8 cellular contexts compared by ENCODE assay signal in genomic region chr5:132422720-132423442, GRCh38. TPM values are rescaled to one million over a fixed set of nuclear protein-coding genes. Genes with fewer than 3 reads are reported as not detected.
DNase-seq lines count a peak whose midpoint lies in the region; ATAC-seq, FAIRE-seq and TF ChIP-seq lines count a peak whose summit lies in the region.

No MANE protein-coding gene starts in this region.

- peak overlapping the region; percentile 84 for H3K27ac Mint-ChIP-seq in activated naive CD8-positive, alpha-beta T cell treated with anti-CD3 and anti-CD28 coated beads, Interleukin-2, amount 10 ng/mL, durations not matched to agents 7 days and 5 days

- H3K4me3 ChIP-seq in A549 (no peak overlapping the region), lower lobe of right lung (peak overlapping the region; percentile 5)

- WGBS in A549 (ENCODE audit: missing lambda C conversion rate) = 49% methylated on average over 5 of the region's 5 CpGs

- CTCF ChIA-PET in A549 (lab: Yijun Ruan, JAX) = interaction anchor here (0.6 to 10.7 kb wide), 7 partner anchors 9 to 153 kb away, joined by 3 to 91 read pairs (median 8); partner anchors contain the start of gene IRF1

- H3K27me3 Mint-ChIP-seq in activated naive CD8-positive, alpha-beta T cell treated with anti-CD3 and anti-CD28 coated beads, Interleukin-2, amount 10 ng/mL, durations not matched to agents 7 days and 5 days = no peaks in the 10 kb centered on the region

- intact Hi-C loops in lower lobe of right lung (cut with DNase I) = no loop called here

- TF ChIP-seq CTCF in A549 (IDR thresholded peaks at IDR 0.05) (no peak), lower lobe of right lung (IDR thresholded peaks at IDR 0.05) (no peak)

- no peak for TF ChIP-seq RAD21 in A549 (conservative IDR thresholded peaks at IDR 0.05 in 1 of 2, IDR thresholded peaks at IDR 0.05 in 1 of 2)

- peaks cover 86% of the 10 kb centered on the region for H3K4me1 Mint-ChIP-seq in activated naive CD8-positive, alpha-beta T cell treated with anti-CD3 and anti-CD28 coated beads, Interleukin-2, amount 10 ng/mL, durations not matched to agents 7 days and 5 days

- H3K9me3 ChIP-seq in A549 (no peaks in the 10 kb centered on the region), lower lobe of right lung (no peaks in the 10 kb centered on the region)

- ATAC-seq in A549 (no peak), lower lobe of right lung (peak in 1 of 2 donors; percentile 39)
- no peak for ATAC-seq in activated naive CD8-positive, alpha-beta T cell treated with anti-CD3 and anti-CD28 coated beads, Interleukin-2, amount 10 ng/mL, durations not matched to agents 7 days and 5 days (ENCODE audit: low read depth)

- peaks cover 43% of the 10 kb centered on the region for H3K36me3 Mint-ChIP-seq in activated naive CD8-positive, alpha-beta T cell treated with anti-CD3 and anti-CD28 coated beads, Interleukin-2, amount 10 ng/mL, durations not matched to agents 7 days and 5 days

- TF ChIP-seq EP300 in A549 (IDR thresholded peaks at IDR 0.05) = no peak

- DNase-seq in A549 (ENCODE audit: low read depth in 1 of 2, low spot score in 1 of 2) = peak in 1 of 2 experiments; percentile 22
- DNase-seq in GM19239 (ENCODE audit: insufficient read length, low spot score) = no peak
- DNase-seq in HuH-7.5 (ENCODE audit: low spot score) = peak; percentile 69
- no peak for DNase-seq in activated naive CD8-positive, alpha-beta T cell treated with anti-CD3 and anti-CD28 coated beads, Interleukin-2, amount 10 ng/mL, durations not matched to agents 7 days and 5 days
- peak; percentile 78 for DNase-seq in lower lobe of right lung
- no peak for DNase-seq in NCI-H1417 treated with DMSO at 0.1 percent for 48 hours (lab: John Stamatoyannopoulos, UW)
- no peak for DNase-seq in superior temporal gyrus (ENCODE audit: extremely low spot score)
- no peak for DNase-seq in NCI-H2029 (lab: John Stamatoyannopoulos, UW)

- no peak for FAIRE-seq in A549 (lab: Jason Lieb, UNC)
- peak; percentile 94 for FAIRE-seq in GM19239 (lab: Jason Lieb, UNC)

- peak overlapping the region; percentile 22; the same call in 2 of the 3 replicates for H3K4me2 ChIP-seq in A549

- no peaks in the 10 kb centered on the region for H3K27me3 ChIP-seq in lower lobe of right lung (ENCODE audit: low read depth)

- no peaks in the 10 kb centered on the region for H3K9me3 Mint-ChIP-seq in activated naive CD8-positive, alpha-beta T cell treated with anti-CD3 and anti-CD28 coated beads, Interleukin-2, amount 10 ng/mL, durations not matched to agents 7 days and 5 days

- H3K27ac ChIP-seq in A549 (peak overlapping the region in 1 of 2 experiments; percentile 36; a peak in 3 of 6 replicates), lower lobe of right lung (peak overlapping the region; percentile 89)

- H3K36me3 ChIP-seq in lower lobe of right lung = peaks cover 17% of the 10 kb centered on the region

- POLR2A ChIA-PET in A549 (lab: Yijun Ruan, JAX) = interaction anchor here (1.0 to 1.9 kb wide), 3 partner anchors 68 to 74 kb away, joined by 3 to 10 read pairs (median 4); partner anchors contain the start of gene IRF1
- POLR2A ChIA-PET in activated naive CD8-positive, alpha-beta T cell treated with anti-CD3 and anti-CD28 coated beads, Interleukin-2, amount 10 ng/mL, durations not matched to agents 7 days and 5 days (lab: Charles Lee) = interaction anchor here (0.8 to 8.0 kb wide), 9 partner anchors 9 to 73 kb away, joined by 3 to 211 read pairs (median 70); partner anchors contain the start of gene IRF1

- H3K4me1 ChIP-seq in A549 (peaks cover 51% of the 10 kb centered on the region), lower lobe of right lung (peaks cover 98% of the 10 kb centered on the region)

- no peak for TF ChIP-seq POLR2A in A549 (IDR thresholded peaks at IDR 0.05; ENCODE audit: low read length)

- H3K4me3 Mint-ChIP-seq in activated naive CD8-positive, alpha-beta T cell treated with anti-CD3 and anti-CD28 coated beads, Interleukin-2, amount 10 ng/mL, durations not matched to agents 7 days and 5 days = peak overlapping the region; percentile 60

TF ChIP-seq in A549, 52 proteins besides CTCF, POLR2A, EP300 and RAD21:
- TF ChIP-seq USF2 (IDR thresholded peaks at IDR 0.05) (peak; percentile 29; the same call in 1 of the 2 replicates), TFCP2L1 (CRISPR knock-in tag; IDR thresholded peaks at IDR 0.05) (no peak)

RNA-seq across cellular contexts. Expression of gene SLC22A5, which starts 53.4 kb away (rescaled TPM):
- 35.3 and 44.8 TPM in 2 replicates for polyA plus RNA-seq in A549 (2011; rRNA removed)
- 28.3 and 41.2 TPM in 2 replicates for polyA plus RNA-seq in A549 (2012; cell fraction: cytosol; rRNA removed)
- 102 and 117 TPM in 2 replicates for polyA plus RNA-seq in A549 (2012; cell fraction: nucleus; rRNA removed)
- 27.4 to 33.2 TPM (median 28.4 TPM) in 3 replicates for polyA plus RNA-seq in A549 (2017; fragmentation: RNase III; extraction: RNeasy Plus Mini Kit Qiagen cat#74134 plus additional on column Dnase treatment)
- 69.1 and 93.8 TPM in 2 replicates for polyA minus RNA-seq in A549 (2011; rRNA and poly(A)+ RNA removed)
- total RNA-seq in activated naive CD8-positive, alpha-beta T cell treated with anti-CD3 and anti-CD28 coated beads, Interleukin-2, amount 10 ng/mL, durations not matched to agents 7 days and 5 days = 1 to 10 TPM; 5.1 to 6.0 TPM
- 12.6 TPM for total RNA-seq in lower lobe of right lung

Comparison
In these comparisons a context has a peak if more than half of its experiments do, and no peak if none do; other contexts are left out.
1. DNase-seq: peak in HuH-7.5 (single experiment) and lower lobe of right lung (single experiment); none in GM19239 (single experiment), activated naive CD8-positive, alpha-beta T cell treated with anti-CD3 and anti-CD28 coated beads, Interleukin-2, amount 10 ng/mL, durations not matched to agents 7 days and 5 days (single experiment), NCI-H1417 treated with DMSO at 0.1 percent for 48 hours (single experiment), superior temporal gyrus (single experiment) and NCI-H2029 (single experiment).